9 cellular contexts compared by ENCODE assay signal in genomic region chr6:14270925-14271791, GRCh38.
DNase-seq lines count a peak whose midpoint lies in the region; ATAC-seq and TF ChIP-seq lines count a peak whose summit lies in the region.
"Had no signal": no experiment of that assay in that cellular context is flagged by ENCODE, and none has a peak within 500 bp of the region (broad histone marks: within the 10 kb centered on the region; RNA-seq: fewer than 3 reads in every experiment).

No MANE protein-coding gene starts in this region.

- intact Hi-C loops in activated CD4-positive, alpha-beta T cell treated with anti-CD3 and anti-CD28 coated beads for 36 hours (cut with DNase I, micrococcal nuclease) = loop anchor here (5.0 to 10.0 kb wide), 3 partner anchors 44 to 461 kb away; no protein-coding TSS in a partner anchor
- intact Hi-C loops in transverse colon (cut with DNase I; ENCODE audit: low total_unique reads) (no loop called here), cardiac septum (cut with DNase I) (no loop called here)

- TF ChIP-seq POLR2A in transverse colon (IDR thresholded peaks at IDR 0.05) = no peak

- TF ChIP-seq EP300 in transverse colon (IDR thresholded peaks at IDR 0.05; ENCODE audit: low read depth) = no peak

- POLR2A ChIA-PET in activated CD4-positive, alpha-beta T cell treated with anti-CD3 and anti-CD28 coated beads for 36 hours (lab: Charles Lee) = interaction anchor here (0.6 to 1.3 kb wide), 4 partner anchors 42 to 482 kb away, joined by 3 to 5 read pairs (median 4); no protein-coding TSS in a partner anchor

- in situ Hi-C loops in transverse colon (cut with MboI; ENCODE audit: low pct_ligation_motif_present in 1 of 4, low pct_unique_long_range_greater_than_20kb in 1 of 4, low sequenced_read_pairs in 3 of 4) = no loop called here

- peak; percentile 93 for ATAC-seq in activated CD4-positive, alpha-beta T cell treated with anti-CD3 and anti-CD28 coated beads for 36 hours

- no peaks in the 10 kb centered on the region for H3K27me3 ChIP-seq in transverse colon

- peak overlapping the region; percentile 69 for H3K27ac Mint-ChIP-seq in activated CD4-positive, alpha-beta T cell treated with anti-CD3 and anti-CD28 coated beads for 36 hours
- no peak overlapping the region for H3K27ac Mint-ChIP-seq in endothelial cell (ENCODE audit: unreplicated experiment)
- H3K27ac Mint-ChIP-seq: CD8-positive, alpha-beta memory T cell had no signal

- H3K4me3 Mint-ChIP-seq in activated CD4-positive, alpha-beta T cell treated with anti-CD3 and anti-CD28 coated beads for 36 hours = no peak overlapping the region
- no peak overlapping the region for H3K4me3 Mint-ChIP-seq in endothelial cell (ENCODE audit: unreplicated experiment)
- H3K4me3 Mint-ChIP-seq: CD8-positive, alpha-beta memory T cell had no signal

- DNase-seq in activated CD4-positive, alpha-beta T cell treated with anti-CD3 and anti-CD28 coated beads for 36 hours = peak; percentile 83
- no peak for DNase-seq in activated CD4-positive, alpha-beta T cell treated with anti-CD3 and anti-CD28 coated beads for 1 hour
- peak; percentile 77 to 79 for DNase-seq in activated T-cell treated with anti-CD3 and anti-CD28 coated beads, Interleukin-2, amount 50 U/mL, for 48 hours
- peak; percentile 100 for DNase-seq in kidney tubule cell (ENCODE audit: low spot score)
- peak; percentile 58 for DNase-seq in transverse colon
- no peak for DNase-seq in endothelial cell (ENCODE audit: low spot score)
- DNase-seq in cardiac septum (ENCODE audit: low spot score) = no peak
- no peak for DNase-seq in NOMO-1 treated with DMSO at 0.1 percent for 48 hours (lab: John Stamatoyannopoulos, UW; ENCODE audit: unreplicated experiment)

- H3K36me3 Mint-ChIP-seq in activated CD4-positive, alpha-beta T cell treated with anti-CD3 and anti-CD28 coated beads for 36 hours (ENCODE audit: low read depth) = no peaks in the 10 kb centered on the region
- no peaks in the 10 kb centered on the region for H3K36me3 Mint-ChIP-seq in endothelial cell (ENCODE audit: low read depth, unreplicated experiment)

- H3K9me3 Mint-ChIP-seq in activated CD4-positive, alpha-beta T cell treated with anti-CD3 and anti-CD28 coated beads for 36 hours (ENCODE audit: low read depth) = peaks cover 7% of the 10 kb centered on the region
- no peaks in the 10 kb centered on the region for H3K9me3 Mint-ChIP-seq in endothelial cell (ENCODE audit: unreplicated experiment)
- H3K9me3 Mint-ChIP-seq: CD8-positive, alpha-beta memory T cell had no signal

- TF ChIP-seq CTCF in transverse colon (IDR thresholded peaks at IDR 0.05) = no peak
- no peak for TF ChIP-seq CTCF in endothelial cell (IDR thresholded peaks at IDR 0.05; ENCODE audit: unreplicated experiment)

- H3K27me3 Mint-ChIP-seq in activated CD4-positive, alpha-beta T cell treated with anti-CD3 and anti-CD28 coated beads for 36 hours = no peaks in the 10 kb centered on the region
- H3K27me3 Mint-ChIP-seq in endothelial cell (ENCODE audit: unreplicated experiment) = no peaks in the 10 kb centered on the region

- 0 to 59% methylated on average over 2 to 11 of the region's 11 CpGs for WGBS in transverse colon (ENCODE audit: low coverage in 1 of 2), 2 donors

- peaks cover 56% of the 10 kb centered on the region for H3K4me1 Mint-ChIP-seq in activated CD4-positive, alpha-beta T cell treated with anti-CD3 and anti-CD28 coated beads for 36 hours
- no peaks in the 10 kb centered on the region for H3K4me1 Mint-ChIP-seq in endothelial cell (ENCODE audit: unreplicated experiment)

- peak overlapping the region in 1 of 4 donors; percentile 43 for H3K27ac ChIP-seq in transverse colon

- H3K4me3 ChIP-seq in transverse colon = no peak overlapping the region

- CTCF ChIA-PET in activated CD4-positive, alpha-beta T cell treated with anti-CD3 and anti-CD28 coated beads for 36 hours (lab: Charles Lee) = interaction anchor here (0.6 to 0.7 kb wide), 2 partner anchors 272 to 438 kb away, joined by 3 read pairs; no protein-coding TSS in a partner anchor

- no peaks in the 10 kb centered on the region for H3K9me3 ChIP-seq in transverse colon

- H3K36me3 ChIP-seq in transverse colon = no peaks in the 10 kb centered on the region

- peaks cover 0 to 16% (median 0%) of the 10 kb centered on the region in 4 donors for H3K4me1 ChIP-seq in transverse colon

Comparison
In these comparisons a context has a peak if more than half of its experiments do, and no peak if none do; other contexts are left out.
1. DNase-seq: peak in activated CD4-positive, alpha-beta T cell treated with anti-CD3 and anti-CD28 coated beads for 36 hours (single experiment), activated T-cell treated with anti-CD3 and anti-CD28 coated beads, Interleukin-2, amount 50 U/mL, for 48 hours (2 of 2), kidney tubule cell (single experiment) and transverse colon (single experiment); none in activated CD4-positive, alpha-beta T cell treated with anti-CD3 and anti-CD28 coated beads for 1 hour (single experiment), endothelial cell (single experiment), cardiac septum (single experiment) and NOMO-1 treated with DMSO at 0.1 percent for 48 hours (single experiment).
2. intact Hi-C loops: an anchor here in activated CD4-positive, alpha-beta T cell treated with anti-CD3 and anti-CD28 coated beads for 36 hours (5.0 to 10.0 kb wide); none called in transverse colon and cardiac septum.